ENCODE assay signal across 8 cellular contexts in genomic region chr12:79174656-79175055, GRCh38.
DNase-seq lines count a peak whose midpoint lies in the region; ATAC-seq and TF ChIP-seq lines count a peak whose summit lies in the region.

No MANE protein-coding gene starts in this region.

- no peak overlapping the region for H3K4me3 Mint-ChIP-seq in brain
- no peak overlapping the region for H3K4me3 Mint-ChIP-seq in neural crest cell

- H3K9me3 Mint-ChIP-seq in brain (peaks cover 5 to 26% (median 21%) of the 10 kb centered on the region in 5 experiments), neural crest cell (peaks cover 12% of the 10 kb centered on the region)

- H3K36me3 Mint-ChIP-seq in brain, result peaks cover 26% of the 10 kb centered on the region
- peaks cover 11% of the 10 kb centered on the region for H3K36me3 Mint-ChIP-seq in neural crest cell (ENCODE audit: low read depth)

- DNase-seq in HT1080 (ENCODE audit: low read depth) (peak; percentile 21), neural crest cell (ENCODE audit: low read depth, low spot score) (no peak), SK-N-DZ (ENCODE audit: low spot score) (no peak)
- no peak for DNase-seq in activated T-cell treated with anti-CD3 and anti-CD28 coated beads, Interleukin-2, amount 50 U/mL, for 1 hour
- DNase-seq in activated CD4-positive, CD25-positive, alpha-beta regulatory T cell (lab: John Stamatoyannopoulos, UW), result no peak

- H3K4me1 Mint-ChIP-seq in brain (no peaks in the 10 kb centered on the region), neural crest cell (no peaks in the 10 kb centered on the region)

- H3K27ac Mint-ChIP-seq in brain (peak overlapping the region in 2 of 5 experiments; percentile 13 to 36), neural crest cell (ENCODE audit: unreplicated experiment) (no peak overlapping the region)

- H3K27ac ChIP-seq in C4-2B, result no peak overlapping the region

- peak; percentile 70 for ATAC-seq in GM19452 (IDR thresholded peaks at IDR 0.05; ENCODE audit: unreplicated experiment)

- H3K27me3 Mint-ChIP-seq in brain, result no peaks in the 10 kb centered on the region
- H3K27me3 Mint-ChIP-seq in neural crest cell (ENCODE audit: low read depth), result no peaks in the 10 kb centered on the region

- TF ChIP-seq CTCF in C4-2B (conservative IDR thresholded peaks at IDR 0.05), result peak; percentile 52
- TF ChIP-seq CTCF in brain (conservative IDR thresholded peaks at IDR 0.05), result peak; percentile 47 to 58
- peak; percentile 64 for TF ChIP-seq CTCF in neural crest cell (conservative IDR thresholded peaks at IDR 0.05)
